Comparison of ENCODE assay signal across 1 cellular context in genomic region chr5:41848983-41849382, GRCh38.
A peak's percentile ranks its signal among the peaks of the same experiment; 100 is the strongest.
TF ChIP-seq lines count a peak whose summit lies in the region.

No MANE protein-coding gene starts in this region.

TF ChIP-seq in K562, 482 proteins besides CTCF, POLR2A, EP300 and RAD21 (continued from another document):
- TF ChIP-seq ZKSCAN1 (IDR thresholded peaks at IDR 0.05; ENCODE audit: low read depth, low read length) (no peak), TCF7 (IDR thresholded peaks at IDR 0.05; ENCODE audit: borderline replicate concordance) (peak; percentile 96), POLR3G (IDR thresholded peaks at IDR 0.05; ENCODE audit: extremely low read depth, insufficient read length, insufficient replicate concordance) (no peak), NR0B1 (IDR thresholded peaks at IDR 0.05; ENCODE audit: partially characterized antibody) (no peak), MECOM (CRISPR knock-in tag; IDR thresholded peaks at IDR 0.05) (peak; percentile 52; the same call in 1 of the 2 replicates), FOXK1 (CRISPR knock-in tag; IDR thresholded peaks at IDR 0.05; ENCODE audit: borderline replicate concordance) (no peak), JUNB (CRISPR knock-in tag; conservative IDR thresholded peaks at IDR 0.05) (no peak), ZNF717 (CRISPR knock-in tag; IDR thresholded peaks at IDR 0.05) (no peak), RBBP5 (IDR thresholded peaks at IDR 0.05; ENCODE audit: borderline replicate concordance, insufficient read depth, low read length, poor library complexity, severe bottlenecking) (no peak)
